18 cellular contexts compared by ENCODE assay signal in the genomic region with DNA sequence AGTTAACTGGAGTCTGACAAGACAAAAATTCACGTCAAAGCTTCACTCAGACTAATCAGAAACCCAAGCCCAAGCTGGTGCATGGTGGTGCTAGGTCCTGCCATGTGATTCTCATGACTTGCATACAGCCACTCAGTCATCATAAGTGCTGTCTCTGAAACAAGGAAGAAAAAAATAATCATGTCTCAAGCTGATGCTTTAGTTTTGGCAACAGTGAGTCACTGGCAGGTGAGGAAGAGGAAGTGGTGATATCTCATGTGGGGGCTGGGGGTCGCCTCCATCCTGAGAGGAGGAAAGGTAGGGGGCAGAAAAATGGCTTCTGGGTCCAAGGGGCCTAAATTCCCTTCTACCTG.
DNase-seq lines count a peak whose midpoint lies in the region; ATAC-seq and TF ChIP-seq lines count a peak whose summit lies in the region.
"Had no signal": no experiment of that assay in that cellular context is flagged by ENCODE, and none has a peak within 500 bp of the region (broad histone marks: within the 10 kb centered on the region; RNA-seq: fewer than 3 reads in every experiment).

No MANE protein-coding gene starts in this region.

- DNase-seq in NCI-H2029 (lab: John Stamatoyannopoulos, UW) = peak; percentile 15
- no peak for DNase-seq in NCI-H2029 treated with DMSO at 0.1 percent for 48 hours (lab: John Stamatoyannopoulos, UW)
- no peak for DNase-seq in activated B cell treated with CpG ODN at 0.5 μM for 24 hours
- no peak for DNase-seq in naive B cell
- no peak for DNase-seq in amniotic stem cell (lab: John Stamatoyannopoulos, UW)
- DNase-seq: activated CD8-positive, alpha-beta memory T cell treated with anti-CD3 and anti-CD28 coated beads, Interleukin-2, amount 50 U/mL, for 48 hours; caudate nucleus; CD4-positive, alpha-beta memory T cell; effector CD4-positive, alpha-beta T cell; left ventricle myocardium superior; naive thymus-derived CD8-positive, alpha-beta T cell; NCI-H2107 had no signal

- H3K27ac Mint-ChIP-seq in activated B cell treated with CpG ODN at 0.5 μM for 24 hours (peak overlapping the region; percentile 78), naive B cell (no peak overlapping the region)
- H3K27ac Mint-ChIP-seq: WTC11 had no signal

- CTCF ChIA-PET in activated B cell treated with CpG ODN at 0.5 μM for 24 hours (lab: Charles Lee) = no interaction called here

- H3K36me3 Mint-ChIP-seq in activated B cell treated with CpG ODN at 0.5 μM for 24 hours (ENCODE audit: low read depth) = no peaks in the 10 kb centered on the region
- no peaks in the 10 kb centered on the region for H3K36me3 Mint-ChIP-seq in naive B cell
- H3K36me3 Mint-ChIP-seq: CD4-positive, alpha-beta memory T cell; naive thymus-derived CD8-positive, alpha-beta T cell; WTC11 had no signal

- POLR2A ChIA-PET in activated B cell treated with CpG ODN at 0.5 μM for 24 hours (lab: Charles Lee) = interaction anchor here (1.2 to 2.0 kb wide), 3 partner anchors 40 to 157 kb away, joined by 3 to 6 read pairs (median 3); no protein-coding TSS in a partner anchor

- H3K4me1 Mint-ChIP-seq in activated B cell treated with CpG ODN at 0.5 μM for 24 hours (peaks cover 43% of the 10 kb centered on the region), naive B cell (peaks cover 6 to 23% (median 17%) of the 10 kb centered on the region in 3 donors)

- H3K4me3 Mint-ChIP-seq in activated B cell treated with CpG ODN at 0.5 μM for 24 hours (peak overlapping the region; percentile 22), naive B cell (no peak overlapping the region)
- H3K4me3 Mint-ChIP-seq: CD4-positive, alpha-beta memory T cell; WTC11 had no signal

- H3K27me3 Mint-ChIP-seq in activated B cell treated with CpG ODN at 0.5 μM for 24 hours = no peaks in the 10 kb centered on the region
- H3K27me3 Mint-ChIP-seq in naive B cell = no peaks in the 10 kb centered on the region

- ATAC-seq in GM21723 (IDR thresholded peaks at IDR 0.05; ENCODE audit: unreplicated experiment) (peak; percentile 55), activated B cell treated with CpG ODN at 0.5 μM for 24 hours (ENCODE audit: low read depth) (peak; percentile 77), naive B cell (ENCODE audit: low read depth in 2 of 2) (peak; percentile 33 to 51), GM21576 (IDR thresholded peaks at IDR 0.05; ENCODE audit: unreplicated experiment) (no peak), HG03432 (IDR thresholded peaks at IDR 0.05; ENCODE audit: unreplicated experiment) (no peak)
- ATAC-seq: A549; HCT116; left ventricle myocardium superior; naive thymus-derived CD8-positive, alpha-beta T cell; WTC11 had no signal

- intact Hi-C loops in activated B cell treated with CpG ODN at 0.5 μM for 24 hours (cut with micrococcal nuclease) = loop anchor here (2.0 to 10.0 kb wide), 3 partner anchors 40 to 192 kb away; no protein-coding TSS in a partner anchor

- TF ChIP-seq CTCF in activated B cell treated with CpG ODN at 0.5 μM for 24 hours (IDR thresholded peaks at IDR 0.05) = no peak

- H3K9me3 Mint-ChIP-seq in activated B cell treated with CpG ODN at 0.5 μM for 24 hours (no peaks in the 10 kb centered on the region), naive B cell (peaks cover 0 to 2% (median 0%) of the 10 kb centered on the region in 7 donors)
- H3K9me3 Mint-ChIP-seq: CD4-positive, alpha-beta memory T cell; naive thymus-derived CD8-positive, alpha-beta T cell had no signal

Comparison
In these comparisons a context has a peak if more than half of its experiments do, and no peak if none do; other contexts are left out.
1. ATAC-seq: peak in GM21723 (single experiment), activated B cell treated with CpG ODN at 0.5 μM for 24 hours (single experiment) and naive B cell (2 of 2); none in GM21576 (single experiment) and HG03432 (single experiment).